ENCODE assay signal across 8 cellular contexts in the genomic region with DNA sequence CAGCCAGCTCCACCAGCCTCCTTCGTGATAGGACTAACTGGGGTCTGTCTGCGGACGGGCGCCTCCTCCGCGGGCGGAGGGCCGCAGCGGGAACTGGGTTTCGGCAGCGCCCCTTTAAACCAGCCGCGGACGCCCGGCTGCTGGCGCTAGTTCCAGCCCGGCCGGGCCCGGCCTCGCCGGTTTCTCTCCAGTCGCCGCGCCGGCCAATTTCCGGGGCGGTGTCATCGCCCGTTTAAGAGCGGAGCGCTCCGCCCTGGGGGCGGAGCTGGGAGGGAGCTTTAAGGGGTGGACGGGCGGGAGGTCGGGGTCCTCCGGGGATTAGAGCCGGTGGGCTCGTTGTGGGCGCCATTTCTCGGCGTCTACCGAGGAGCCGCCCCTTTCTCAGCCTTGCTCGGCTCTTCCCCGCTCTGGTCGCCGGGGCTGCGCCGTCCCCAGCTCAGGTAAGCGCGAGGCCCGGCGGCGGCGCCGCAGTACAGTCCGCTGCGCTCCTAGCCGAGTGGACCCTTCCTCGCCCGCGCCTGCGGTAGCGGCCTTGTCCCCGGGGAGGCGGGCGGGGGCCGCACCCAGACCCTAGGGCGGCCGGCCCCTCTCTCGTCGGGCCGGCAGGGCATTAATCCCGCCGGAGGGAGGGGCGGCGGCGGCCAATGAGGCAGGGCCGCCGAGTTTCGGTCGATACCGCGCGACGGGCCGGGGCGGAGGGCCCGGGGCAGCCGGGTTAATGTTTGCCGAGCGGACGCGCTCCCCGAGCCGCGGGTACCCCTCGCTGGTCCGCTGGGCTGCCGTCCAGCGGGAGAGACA. TPM values are rescaled to one million over a fixed set of nuclear protein-coding genes. Genes with fewer than 3 reads are reported as not detected.
A peak's percentile ranks its signal among the peaks of the same experiment; 100 is the strongest.
DNase-seq lines count a peak whose midpoint lies in the region; ATAC-seq lines count a peak whose summit lies in the region.

A gene (plus strand): TSS at position 307 of the 798 bp plus-strand sequence. CDS start 6,008 bp downstream, outside the sequence.

- H3K27ac ChIP-seq in CD4-positive, CD25-positive, alpha-beta regulatory T cell (ENCODE audit: insufficient read depth, low read length, poor library complexity, severe bottlenecking): peak within 1 kb of the TSS; percentile 52
- H3K27ac ChIP-seq in effector memory CD4-positive, alpha-beta T cell (ENCODE audit: insufficient read depth, low read length, poor library complexity, severe bottlenecking): peak within 1 kb of the TSS; percentile 58
- H3K27ac ChIP-seq in mesenchymal stem cell (ENCODE audit: low read length, poor library complexity, severe bottlenecking): no peak within 1 kb of the TSS

- WGBS in mesenchymal stem cell: 1% methylated on average over 63 of the region's 102 CpGs

- H3K14ac ChIP-seq in mesenchymal stem cell (ENCODE audit: low read length in 2 of 2): peak within 1 kb of the TSS; percentile 62 to 91

- H3K9me3 ChIP-seq in CD4-positive, CD25-positive, alpha-beta regulatory T cell (ENCODE audit: control insufficient read depth in 2 of 2, low read length in 2 of 2): no peaks in the 10 kb centered on the region
- H3K9me3 ChIP-seq in effector memory CD4-positive, alpha-beta T cell (ENCODE audit: control insufficient read depth, low read length): no peaks in the 10 kb centered on the region
- H3K9me3 ChIP-seq in mesenchymal stem cell (ENCODE audit: control insufficient read depth, low read length): no peaks in the 10 kb centered on the region

- peak within 1 kb of the TSS; percentile 43 for H2BK120ac ChIP-seq in mesenchymal stem cell (ENCODE audit: low read depth, low read length)

- peaks cover 6% of the 10 kb centered on the region for H3K79me1 ChIP-seq in mesenchymal stem cell (replicated peaks; ENCODE audit: low read length, poor library complexity, severe bottlenecking)

- peak within 1 kb of the TSS; percentile 89 for H3K9ac ChIP-seq in mesenchymal stem cell (ENCODE audit: low read length)

- peak within 1 kb of the TSS; percentile 82 to 91 (median 88) for H3K4me3 Mint-ChIP-seq in CD4-positive, CD25-positive, alpha-beta regulatory T cell

- peak; percentile 87 to 89 for ATAC-seq in CD4-positive, CD25-positive, alpha-beta regulatory T cell (ENCODE audit: low read depth in 2 of 2)
- ATAC-seq in GM19438 (IDR thresholded peaks at IDR 0.05; ENCODE audit: low read depth, unreplicated experiment): peak; percentile 93
- ATAC-seq in HG03571 (IDR thresholded peaks at IDR 0.05; ENCODE audit: unreplicated experiment): peak; percentile 75

- H3K4ac ChIP-seq in mesenchymal stem cell (ENCODE audit: low read depth in 1 of 2, low read length in 2 of 2): peak within 1 kb of the TSS; percentile 71 to 78

- peak within 1 kb of the TSS; percentile 71 for H4K8ac ChIP-seq in mesenchymal stem cell (ENCODE audit: low read length)

- peak within 1 kb of the TSS; percentile 82 for H3K4me2 ChIP-seq in mesenchymal stem cell (ENCODE audit: low read length, poor library complexity, severe bottlenecking)

- peaks cover 18% of the 10 kb centered on the region for H3K27me3 Mint-ChIP-seq in CD4-positive, CD25-positive, alpha-beta regulatory T cell

- peak within 1 kb of the TSS; percentile 100 for H2AFZ ChIP-seq in mesenchymal stem cell (ENCODE audit: low read depth, low read length)

- H3K23ac ChIP-seq in mesenchymal stem cell (ENCODE audit: low read length in 2 of 2): peak within 1 kb of the TSS in 1 of 2 experiments; percentile 93

- peak within 1 kb of the TSS in 1 of 2 experiments; percentile 42 for H2BK12ac ChIP-seq in mesenchymal stem cell (ENCODE audit: low read length in 2 of 2)

- peak within 1 kb of the TSS; percentile 11 for H4K91ac ChIP-seq in mesenchymal stem cell (ENCODE audit: low read length)

- H3K4me3 ChIP-seq in CD4-positive, CD25-positive, alpha-beta regulatory T cell (ENCODE audit: low read depth, low read length): peak within 1 kb of the TSS; percentile 68
- peak within 1 kb of the TSS; percentile 77 for H3K4me3 ChIP-seq in effector memory CD4-positive, alpha-beta T cell (ENCODE audit: insufficient read depth, low read depth, low read length, poor library complexity, severe bottlenecking)
- peak within 1 kb of the TSS; percentile 89 to 97 for H3K4me3 ChIP-seq in mesenchymal stem cell (ENCODE audit: insufficient read depth in 1 of 2, low read depth in 1 of 2, low read length in 2 of 2)

- H3K27ac Mint-ChIP-seq in CD4-positive, CD25-positive, alpha-beta regulatory T cell: peak within 1 kb of the TSS in 2 of 3 donors; percentile 80

- peak within 1 kb of the TSS; percentile 99 for H2BK15ac ChIP-seq in mesenchymal stem cell (ENCODE audit: low read depth, poor library complexity, severe bottlenecking)

- peak within 1 kb of the TSS; percentile 92 to 97 for H3K18ac ChIP-seq in mesenchymal stem cell (ENCODE audit: low read depth in 1 of 2, low read length in 2 of 2)

- no peak within 1 kb of the TSS for H2AK5ac ChIP-seq in mesenchymal stem cell (ENCODE audit: low read length, severe bottlenecking)

- no peaks in the 10 kb centered on the region for H3K27me3 ChIP-seq in CD4-positive, CD25-positive, alpha-beta regulatory T cell (ENCODE audit: control insufficient read depth, insufficient read depth, low read length)
- no peaks in the 10 kb centered on the region for H3K27me3 ChIP-seq in effector memory CD4-positive, alpha-beta T cell (replicated peaks; ENCODE audit: control insufficient read depth, insufficient read depth, low read length, poor library complexity, severe bottlenecking)
- H3K27me3 ChIP-seq in mesenchymal stem cell (ENCODE audit: control insufficient read depth in 1 of 2, insufficient read depth in 1 of 2, low read length in 2 of 2): no peaks in the 10 kb centered on the region

- no peaks in the 10 kb centered on the region for H3K36me3 Mint-ChIP-seq in CD4-positive, CD25-positive, alpha-beta regulatory T cell

- H3K4me1 Mint-ChIP-seq in CD4-positive, CD25-positive, alpha-beta regulatory T cell: peaks cover 14 to 34% (median 22%) of the 10 kb centered on the region in 4 donors

- H3K4me1 ChIP-seq in CD4-positive, CD25-positive, alpha-beta regulatory T cell (ENCODE audit: control insufficient read depth, insufficient read depth, low read length, poor library complexity, severe bottlenecking): peaks cover 20% of the 10 kb centered on the region
- H3K4me1 ChIP-seq in effector memory CD4-positive, alpha-beta T cell (ENCODE audit: control insufficient read depth, insufficient read depth, low read length, poor library complexity, severe bottlenecking): peaks cover 5% of the 10 kb centered on the region
- H3K4me1 ChIP-seq in mesenchymal stem cell (ENCODE audit: control insufficient read depth, insufficient read depth, low read depth, low read length): peaks cover 3% of the 10 kb centered on the region

- no peak within 1 kb of the TSS for H2BK5ac ChIP-seq in mesenchymal stem cell (ENCODE audit: low read depth, low read length, poor library complexity, severe bottlenecking)

- DNase-seq in CD4-positive, CD25-positive, alpha-beta regulatory T cell: peak; percentile 71 to 93 (median 74)
- DNase-seq in NCI-H82 (lab: John Stamatoyannopoulos, UW) (peak; percentile 99), mesenchymal stem cell (peak; percentile 95)
- DNase-seq in activated CD8-positive, alpha-beta memory T cell treated with anti-CD3 and anti-CD28 coated beads for 1 hour (ENCODE audit: extremely low read depth in 1 of 2, low read depth in 1 of 2): peak; percentile 33 to 69
- DNase-seq in effector memory CD4-positive, alpha-beta T cell: peak; percentile 60 to 67 (median 65)
- peak; percentile 57 for DNase-seq in stimulated activated CD8-positive, alpha-beta memory T cell treated with anti-CD3 and anti-CD28 coated beads, Interleukin-12 subunit alpha, Interleukin-12 subunit beta, amount 100 ng/mL, for 24 hours (ENCODE audit: extremely low read depth)

- H3K36me3 ChIP-seq in CD4-positive, CD25-positive, alpha-beta regulatory T cell (ENCODE audit: control insufficient read depth, insufficient read depth, low read length): no peaks in the 10 kb centered on the region
- no peaks in the 10 kb centered on the region for H3K36me3 ChIP-seq in effector memory CD4-positive, alpha-beta T cell (ENCODE audit: control insufficient read depth, insufficient read depth, low read length)
- no peaks in the 10 kb centered on the region for H3K36me3 ChIP-seq in mesenchymal stem cell (ENCODE audit: control insufficient read depth in 1 of 2, insufficient read depth in 2 of 2, low read depth in 1 of 2, low read length in 2 of 2)

- peaks cover 0 to 3% (median 0%) of the 10 kb centered on the region in 7 donors for H3K9me3 Mint-ChIP-seq in CD4-positive, CD25-positive, alpha-beta regulatory T cell

RNA-seq across cellular contexts. Expression of the gene that starts here (rescaled TPM):
- 5.4 TPM for total RNA-seq in CD4-positive, CD25-positive, alpha-beta regulatory T cell
- 1 to 10 TPM; 2.8 to 3.6 (median 3.5) TPM for polyA plus RNA-seq in CD4-positive, CD25-positive, alpha-beta regulatory T cell
- polyA plus RNA-seq in mesenchymal stem cell (2013, experiment 1 of 2): 9.8 TPM
- polyA plus RNA-seq in mesenchymal stem cell (2013, experiment 2 of 2): 9.7 TPM
